ENCODE assay signal across 8 cellular contexts in genomic region chr13:112510002-112510780, GRCh38.
DNase-seq lines count a peak whose midpoint lies in the region; ATAC-seq and TF ChIP-seq lines count a peak whose summit lies in the region.

No MANE protein-coding gene starts in this region.

- H3K36me3 ChIP-seq in parathyroid adenoma (ENCODE audit: control insufficient read depth, insufficient read depth, low read length) (no peaks in the 10 kb centered on the region), esophagus squamous epithelium (peaks cover 0 to 72% (median 0%) of the 10 kb centered on the region in 3 donors)

- TF ChIP-seq CTCF in parathyroid adenoma (IDR thresholded peaks at IDR 0.05) (peak; percentile 57), esophagus squamous epithelium (IDR thresholded peaks at IDR 0.05) (peak in 3 of 6 experiments; percentile 26 to 41 (median 30))

- no peak overlapping the region for H3K27ac Mint-ChIP-seq in effector memory CD8-positive, alpha-beta T cell

- H3K4me3 ChIP-seq in parathyroid adenoma (ENCODE audit: low read depth, low read length) (no peak overlapping the region), esophagus squamous epithelium (no peak overlapping the region)

- no peak overlapping the region for H3K9ac ChIP-seq in parathyroid adenoma

- H3K4me1 ChIP-seq in parathyroid adenoma = peaks cover 12% of the 10 kb centered on the region
- H3K4me1 ChIP-seq in esophagus squamous epithelium = peaks cover 0 to 20% (median 0%) of the 10 kb centered on the region in 3 donors

- H3K4me1 Mint-ChIP-seq in effector memory CD8-positive, alpha-beta T cell (ENCODE audit: low read depth in 2 of 2) = peaks cover 0 to 8% of the 10 kb centered on the region in 2 donors

- no peaks in the 10 kb centered on the region for H3K9me3 ChIP-seq in parathyroid adenoma (ENCODE audit: control insufficient read depth, low read length)
- H3K9me3 ChIP-seq in esophagus squamous epithelium = no peaks in the 10 kb centered on the region

- no peaks in the 10 kb centered on the region for H3K27me3 Mint-ChIP-seq in effector memory CD8-positive, alpha-beta T cell

- in situ Hi-C loops in G401 (cut with HindIII; ENCODE audit: low sequenced_read_pairs) = no loop called here
- in situ Hi-C loops in KBM-7 (cut with MboI; ENCODE audit: low pct_unique_long_range_greater_than_20kb, low sequenced_read_pairs) = no loop called here

- no peak for ATAC-seq in effector memory CD8-positive, alpha-beta T cell (replicated peaks)

- no peak overlapping the region for H3K4me3 Mint-ChIP-seq in effector memory CD8-positive, alpha-beta T cell

- TF ChIP-seq POLR2A in esophagus squamous epithelium (IDR thresholded peaks at IDR 0.05) = no peak

- peak overlapping the region; percentile 62 for H3K27ac ChIP-seq in parathyroid adenoma
- no peak overlapping the region for H3K27ac ChIP-seq in esophagus squamous epithelium

- intact Hi-C loops in esophagus squamous epithelium (cut with DNase I) = no loop called here

- H3K9me3 Mint-ChIP-seq in effector memory CD8-positive, alpha-beta T cell = no peaks in the 10 kb centered on the region

- no peaks in the 10 kb centered on the region for H3K79me2 ChIP-seq in parathyroid adenoma

- peak overlapping the region; percentile 11 for H3K4me2 ChIP-seq in parathyroid adenoma (ENCODE audit: low read length)

- WGBS in esophagus squamous epithelium, 2 donors = 71 to 80% methylated on average over 13 to 15 of the region's 15 CpGs

- H3K27me3 ChIP-seq in parathyroid adenoma (ENCODE audit: control insufficient read depth, insufficient read depth, low read length) (no peaks in the 10 kb centered on the region), esophagus squamous epithelium (no peaks in the 10 kb centered on the region)

- DNase-seq in G401 (ENCODE audit: low spot score) (peak; percentile 68), KBM-7 (peak; percentile 66), SHP77 (lab: John Stamatoyannopoulos, UW) (peak; percentile 72 to 79), fibroblast of the conjunctiva (ENCODE audit: low read depth) (peak; percentile 63), esophagus squamous epithelium (lab: John Stamatoyannopoulos, UW) (no peak), GDM1 (lab: John Stamatoyannopoulos, UW) (no peak)
- no peak for DNase-seq in effector memory CD8-positive, alpha-beta T cell

- H2AFZ ChIP-seq in parathyroid adenoma = no peak overlapping the region

- peaks cover 21% of the 10 kb centered on the region for H3K36me3 Mint-ChIP-seq in effector memory CD8-positive, alpha-beta T cell (ENCODE audit: insufficient read depth)

Comparison
In these comparisons a context has a peak if more than half of its experiments do, and no peak if none do; other contexts are left out.
1. DNase-seq: peak in G401 (single experiment), KBM-7 (single experiment), SHP77 (2 of 2) and fibroblast of the conjunctiva (single experiment); none in effector memory CD8-positive, alpha-beta T cell (0 of 3), esophagus squamous epithelium (single experiment) and GDM1 (single experiment).